In genomic region chr13:111614613-111615012, GRCh38 we compare ENCODE assay signal across 18 cellular contexts.
DNase-seq lines count a peak whose midpoint lies in the region; ATAC-seq, FAIRE-seq and TF ChIP-seq lines count a peak whose summit lies in the region.
"Had no signal": no experiment of that assay in that cellular context is flagged by ENCODE, and none has a peak within 500 bp of the region (broad histone marks: within the 10 kb centered on the region; RNA-seq: fewer than 3 reads in every experiment).

No MANE protein-coding gene starts in this region.

- H3K27ac ChIP-seq in pancreas (no peak overlapping the region), gastrocnemius medialis (no peak overlapping the region)
- H3K27ac ChIP-seq: HL-60 had no signal

- no peak for TF ChIP-seq POLR2A in gastrocnemius medialis (IDR thresholded peaks at IDR 0.05)

- DNase-seq in HuH-7.5 (ENCODE audit: low spot score) (peak; percentile 13), epithelial cell of proximal tubule (ENCODE audit: low read depth) (peak; percentile 1), left lobe of liver (ENCODE audit: low spot score) (peak; percentile 69), pancreas (peak in 2 of 6 donors; percentile 15 to 23), gastrocnemius medialis (no peak)
- DNase-seq in activated CD4-positive, alpha-beta T cell treated with anti-CD3 and anti-CD28 coated beads, Interleukin-2, amount 50 U/mL, for 48 hours = no peak
- DNase-seq: C1 segment of cervical spinal cord; CD4-positive, alpha-beta T cell; DMS153; DMS79 treated with DMSO at 0.1 percent for 48 hours; EL; GOT3 had no signal

- no peak for TF ChIP-seq CTCF in epithelial cell of proximal tubule (conservative IDR thresholded peaks at IDR 0.05; ENCODE audit: low read depth, low read length)
- no peak for TF ChIP-seq CTCF in pancreas (IDR thresholded peaks at IDR 0.05)
- TF ChIP-seq CTCF in gastrocnemius medialis (IDR thresholded peaks at IDR 0.05 in 4 of 5, conservative IDR thresholded peaks at IDR 0.05 in 1 of 5) = no peak

- in situ Hi-C loops in gastrocnemius medialis (cut with MboI; ENCODE audit: low sequenced_read_pairs in 4 of 4) = no loop called here

- H3K36me3 ChIP-seq in pancreas (no peaks in the 10 kb centered on the region), gastrocnemius medialis (no peaks in the 10 kb centered on the region)

- FAIRE-seq in pancreas (lab: Jason Lieb, UNC) = no peak
- FAIRE-seq: A204.1, G401.6, GM12891 had no signal

- H3K27me3 ChIP-seq in pancreas = no peaks in the 10 kb centered on the region
- H3K27me3 ChIP-seq in gastrocnemius medialis = no peaks in the 10 kb centered on the region

- H3K9me3 ChIP-seq in pancreas (no peaks in the 10 kb centered on the region), gastrocnemius medialis (no peaks in the 10 kb centered on the region)

- H3K4me1 ChIP-seq in pancreas (peaks cover 0 to 6% (median 5%) of the 10 kb centered on the region in 3 donors), gastrocnemius medialis (no peaks in the 10 kb centered on the region)

- H3K4me3 ChIP-seq in epithelial cell of proximal tubule (ENCODE audit: low read depth, low read length) (no peak overlapping the region), pancreas (no peak overlapping the region), gastrocnemius medialis (no peak overlapping the region)

- ATAC-seq in left lobe of liver = peak; percentile 80
- ATAC-seq in pancreas = peak; percentile 80 to 96 (median 88)
- ATAC-seq in HG03442 (IDR thresholded peaks at IDR 0.05; ENCODE audit: unreplicated experiment) = no peak
- ATAC-seq in GM21447 (IDR thresholded peaks at IDR 0.05; ENCODE audit: unreplicated experiment) = no peak
- ATAC-seq in gastrocnemius medialis = no peak

- intact Hi-C loops in pancreas (cut with DNase I) (no loop called here), gastrocnemius medialis (cut with DNase I; ENCODE audit: low total_unique reads) (no loop called here)

- WGBS in pancreas, 2 donors = 21 to 27% methylated on average over 5 of the region's 5 CpGs

Comparison
In these comparisons a context has a peak if more than half of its experiments do, and no peak if none do; other contexts are left out.
1. DNase-seq: peak in HuH-7.5 (single experiment), epithelial cell of proximal tubule (single experiment) and left lobe of liver (single experiment); none in activated CD4-positive, alpha-beta T cell treated with anti-CD3 and anti-CD28 coated beads, Interleukin-2, amount 50 U/mL, for 48 hours (0 of 2) and gastrocnemius medialis (0 of 2).
2. ATAC-seq: peak in left lobe of liver (single experiment) and pancreas (4 of 4); none in HG03442 (single experiment), GM21447 (single experiment) and gastrocnemius medialis (0 of 2).